In the genomic region with DNA sequence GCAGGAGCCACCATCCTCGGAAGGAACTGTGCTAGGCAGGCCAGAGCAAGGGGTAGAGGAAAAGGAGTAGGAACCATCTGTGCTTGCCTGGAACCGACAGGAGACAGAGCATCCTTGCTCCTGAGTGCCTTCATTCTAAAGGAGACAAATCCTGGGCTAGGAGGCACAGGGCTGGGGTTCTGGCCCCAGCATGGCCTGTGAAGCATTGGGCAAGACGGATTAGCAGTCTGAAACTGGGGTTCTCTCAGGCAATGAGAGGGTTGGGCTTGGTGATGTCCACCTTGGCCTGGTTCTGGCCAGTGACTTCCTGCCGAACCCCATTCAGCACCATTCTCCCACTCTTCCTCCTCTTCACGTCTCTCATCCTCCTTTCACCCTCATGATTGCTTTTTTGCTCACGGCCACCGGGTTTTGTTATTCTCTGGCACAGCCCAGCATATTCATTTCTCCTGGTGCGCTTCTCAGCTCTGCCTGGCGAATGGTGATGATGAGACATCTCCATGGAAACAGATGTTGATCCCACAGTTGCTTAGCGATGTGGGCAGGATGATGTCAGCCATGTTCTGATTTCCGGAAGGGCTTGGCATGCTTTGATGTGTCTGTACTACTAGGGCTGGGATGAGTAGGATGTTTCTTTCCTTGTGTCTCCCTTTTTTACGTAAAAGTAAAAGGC, we compare ENCODE assay signal across 2 cellular contexts.
TF ChIP-seq lines count a peak whose summit lies in the region.

No MANE protein-coding gene starts in this region.

TF ChIP-seq in SK-N-SH, 30 proteins besides CTCF, POLR2A, EP300 and RAD21 (continued from another document):
- TF ChIP-seq, protein P1, sequence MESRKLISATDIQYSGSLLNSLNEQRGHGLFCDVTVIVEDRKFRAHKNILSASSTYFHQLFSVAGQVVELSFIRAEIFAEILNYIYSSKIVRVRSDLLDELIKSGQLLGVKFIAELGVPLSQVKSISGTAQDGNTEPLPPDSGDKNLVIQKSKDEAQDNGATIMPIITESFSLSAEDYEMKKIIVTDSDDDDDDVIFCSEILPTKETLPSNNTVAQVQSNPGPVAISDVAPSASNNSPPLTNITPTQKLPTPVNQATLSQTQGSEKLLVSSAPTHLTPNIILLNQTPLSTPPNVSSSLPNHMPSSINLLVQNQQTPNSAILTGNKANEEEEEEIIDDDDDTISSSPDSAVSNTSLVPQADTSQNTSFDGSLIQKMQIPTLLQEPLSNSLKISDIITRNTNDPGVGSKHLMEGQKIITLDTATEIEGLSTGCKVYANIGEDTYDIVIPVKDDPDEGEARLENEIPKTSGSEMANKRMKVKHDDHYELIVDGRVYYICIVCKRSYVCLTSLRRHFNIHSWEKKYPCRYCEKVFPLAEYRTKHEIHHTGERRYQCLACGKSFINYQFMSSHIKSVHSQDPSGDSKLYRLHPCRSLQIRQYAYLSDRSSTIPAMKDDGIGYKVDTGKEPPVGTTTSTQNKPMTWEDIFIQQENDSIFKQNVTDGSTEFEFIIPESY (IDR thresholded peaks at IDR 0.05; ENCODE audit: borderline replicate concordance, low read depth): no peak
- no peak for TF ChIP-seq ELF1 (IDR thresholded peaks at IDR 0.05)
- TF ChIP-seq FOXM1 (IDR thresholded peaks at IDR 0.05; ENCODE audit: low read depth): no peak
- TF ChIP-seq, protein P2, sequence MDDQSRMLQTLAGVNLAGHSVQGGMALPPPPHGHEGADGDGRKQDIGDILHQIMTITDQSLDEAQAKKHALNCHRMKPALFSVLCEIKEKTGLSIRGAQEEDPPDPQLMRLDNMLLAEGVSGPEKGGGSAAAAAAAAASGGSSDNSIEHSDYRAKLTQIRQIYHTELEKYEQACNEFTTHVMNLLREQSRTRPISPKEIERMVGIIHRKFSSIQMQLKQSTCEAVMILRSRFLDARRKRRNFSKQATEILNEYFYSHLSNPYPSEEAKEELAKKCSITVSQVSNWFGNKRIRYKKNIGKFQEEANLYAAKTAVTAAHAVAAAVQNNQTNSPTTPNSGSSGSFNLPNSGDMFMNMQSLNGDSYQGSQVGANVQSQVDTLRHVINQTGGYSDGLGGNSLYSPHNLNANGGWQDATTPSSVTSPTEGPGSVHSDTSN (IDR thresholded peaks at IDR 0.05): no peak
- no peak for TF ChIP-seq FOSL2 (IDR thresholded peaks at IDR 0.05; ENCODE audit: borderline replicate concordance, low read depth)
- TF ChIP-seq TCF12 (IDR thresholded peaks at IDR 0.05): no peak
- no peak for TF ChIP-seq MXI1 (IDR thresholded peaks at IDR 0.05; ENCODE audit: low read depth, low read length)

TF ChIP-seq in SK-N-SH treated with all-trans-retinoic acid at 6 μM for 48 hours, 23 proteins besides CTCF, POLR2A, EP300 and RAD21 (continued from another document):
- TF ChIP-seq OSR1 (CRISPR knock-in tag; IDR thresholded peaks at IDR 0.05): no peak
- no peak for TF ChIP-seq ESRRG (CRISPR knock-in tag; IDR thresholded peaks at IDR 0.05)
- TF ChIP-seq, protein P3, sequence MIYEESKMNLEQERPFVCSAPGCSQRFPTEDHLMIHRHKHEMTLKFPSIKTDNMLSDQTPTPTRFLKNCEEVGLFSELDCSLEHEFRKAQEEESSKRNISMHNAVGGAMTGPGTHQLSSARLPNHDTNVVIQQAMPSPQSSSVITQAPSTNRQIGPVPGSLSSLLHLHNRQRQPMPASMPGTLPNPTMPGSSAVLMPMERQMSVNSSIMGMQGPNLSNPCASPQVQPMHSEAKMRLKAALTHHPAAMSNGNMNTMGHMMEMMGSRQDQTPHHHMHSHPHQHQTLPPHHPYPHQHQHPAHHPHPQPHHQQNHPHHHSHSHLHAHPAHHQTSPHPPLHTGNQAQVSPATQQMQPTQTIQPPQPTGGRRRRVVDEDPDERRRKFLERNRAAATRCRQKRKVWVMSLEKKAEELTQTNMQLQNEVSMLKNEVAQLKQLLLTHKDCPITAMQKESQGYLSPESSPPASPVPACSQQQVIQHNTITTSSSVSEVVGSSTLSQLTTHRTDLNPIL (CRISPR knock-in tag; IDR thresholded peaks at IDR 0.05; ENCODE audit: low read depth): no peak
- no peak for TF ChIP-seq ZNF565 (CRISPR knock-in tag; conservative IDR thresholded peaks at IDR 0.05; ENCODE audit: low read depth)
- TF ChIP-seq ZNF70 (CRISPR knock-in tag; IDR thresholded peaks at IDR 0.05): no peak
- no peak for TF ChIP-seq SNAI2 (CRISPR knock-in tag; IDR thresholded peaks at IDR 0.05)
